ENCODE assay signal across 26 cellular contexts in the genomic region with DNA sequence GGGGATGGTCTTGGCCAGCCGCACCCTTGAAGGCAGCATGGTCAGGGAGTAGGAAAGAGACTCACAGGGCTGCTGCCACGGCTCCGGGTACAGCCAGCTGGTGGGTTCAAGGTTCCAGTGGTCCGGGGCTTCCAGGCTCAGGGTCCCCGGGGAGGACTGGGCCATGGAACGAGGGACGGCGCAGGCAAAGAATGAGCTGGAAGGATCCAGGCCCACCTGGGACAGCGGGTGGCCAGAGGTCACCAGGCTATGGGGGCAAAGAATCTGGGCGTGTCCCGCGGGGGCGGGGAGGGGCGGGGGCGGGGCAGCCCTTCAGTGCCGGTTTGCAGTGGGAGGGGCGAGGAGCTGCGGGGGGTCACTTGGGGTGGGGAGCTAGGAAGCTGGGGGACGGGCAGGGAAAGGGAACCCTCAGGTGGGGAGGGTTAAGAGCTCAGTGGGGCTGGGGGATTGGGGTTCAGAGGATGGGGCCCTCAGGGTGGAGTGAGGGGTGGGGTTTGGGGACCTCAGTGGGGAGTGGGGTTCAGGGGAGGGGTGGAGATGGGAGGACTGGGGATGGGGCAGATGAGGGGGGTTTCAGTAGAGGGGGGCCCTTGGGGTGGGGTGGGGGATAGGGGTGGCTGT. TPM values are rescaled to one million over a fixed set of nuclear protein-coding genes. Genes with fewer than 3 reads are reported as not detected.
"Had no signal": no experiment of that assay in that cellular context is flagged by ENCODE, and none has a peak within 500 bp of the region (broad histone marks: within the 10 kb centered on the region; RNA-seq: fewer than 3 reads in every experiment).

A gene (minus strand): TSS at position 223 of the 621 bp plus-strand sequence. CDS start 638 bp downstream, outside the sequence.

- DNase-seq: activated B cell treated with CpG ODN at 0.5 μM for 24 hours; activated CD4-positive, alpha-beta memory T cell treated with anti-CD3 and anti-CD28 coated beads for 36 hours; activated CD4-positive, alpha-beta T cell treated with anti-CD3 and anti-CD28 coated beads for 4 hours; activated naive CD8-positive, alpha-beta T cell treated with anti-CD3 and anti-CD28 coated beads, Interleukin-2, amount 10 ng/mL, durations not matched to agents 7 days and 5 days; activated T-cell treated with anti-CD3 and anti-CD28 coated beads for 4 hours; amygdala; erythroblast; head of caudate nucleus; kidney glomerular epithelial cell; mesenchymal stem cell; naive thymus-derived CD4-positive, alpha-beta T cell; testis had no signal

- H3K4me1 ChIP-seq: psoas muscle, testis had no signal

- H3K27ac ChIP-seq: ovary, psoas muscle, skin epidermis, testis had no signal

- ATAC-seq: naive thymus-derived CD4-positive, alpha-beta T cell; psoas muscle; right cardiac atrium had no signal

- H3K27me3 ChIP-seq: neural progenitor cell, ovary, testis had no signal

- H3K9me3 ChIP-seq: psoas muscle, testis had no signal

- H3K4me3 ChIP-seq: neural progenitor cell, ovary, psoas muscle, skin epidermis, testis had no signal

- H3K36me3 ChIP-seq: neural progenitor cell, ovary had no signal

- FAIRE-seq: endometrium, frontal cortex, TTC549 had no signal

RNA-seq across cellular contexts. Expression of the gene that starts here (rescaled TPM):
- total RNA-seq: activated B cell treated with CpG ODN at 0.5 μM for 24 hours; activated CD4-positive, alpha-beta memory T cell treated with anti-CD3 and anti-CD28 coated beads for 36 hours; activated naive CD8-positive, alpha-beta T cell treated with anti-CD3 and anti-CD28 coated beads, Interleukin-2, amount 10 ng/mL, durations not matched to agents 7 days and 5 days; activated T-helper 1 cell treated with anti-CD3 and anti-CD28 coated beads, Interleukin-12 subunit alpha, Interleukin-12 subunit beta, Interleukin-2, Interleukin-4 antibody, amounts not matched to agents 30 ng/mL and 10 ng/mL and 1 ng/mL, durations not matched to agents 14 hours and 24 hours and 36 hours; cardiac septum; dermis microvascular lymphatic vessel endothelial cell; frontal cortex; mucosa of gallbladder; naive thymus-derived CD4-positive, alpha-beta T cell; ovary; psoas muscle; right cardiac atrium; T-helper 2 cell treated with Interferon-gamma antibody and Interleukin-4, amounts not matched to agents 100 ng/mL and 5 ng/mL, for 36 hours; urinary bladder had no signal
- polyA plus RNA-seq: naive thymus-derived CD4-positive, alpha-beta T cell; ovary; psoas muscle; right cardiac atrium; urinary bladder had no signal
